Comparison of ENCODE assay signal across 1 cellular context in genomic region chr20:21053002-21053762, GRCh38.
TF ChIP-seq lines count a peak whose summit lies in the region.

No MANE protein-coding gene starts in this region.

TF ChIP-seq in HepG2, 621 proteins besides CTCF, POLR2A, EP300 and RAD21 (continued from another document and continues in another):
- no peak for TF ChIP-seq TIGD3 (CRISPR knock-in tag; IDR thresholded peaks at IDR 0.05; ENCODE audit: borderline replicate concordance)
- no peak for TF ChIP-seq ZNF687 (CRISPR knock-in tag; IDR thresholded peaks at IDR 0.05)
- no peak for TF ChIP-seq ZNF503 (CRISPR knock-in tag; IDR thresholded peaks at IDR 0.05)
- peak; percentile 63 for TF ChIP-seq ZMYM4 (CRISPR knock-in tag; IDR thresholded peaks at IDR 0.05)
- no peak for TF ChIP-seq CC2D1A (CRISPR knock-in tag; IDR thresholded peaks at IDR 0.05)
- TF ChIP-seq ZNF432 (CRISPR knock-in tag; IDR thresholded peaks at IDR 0.05; ENCODE audit: borderline replicate concordance) = no peak
- TF ChIP-seq DRAP1 (CRISPR knock-in tag; IDR thresholded peaks at IDR 0.05) = no peak; the same call in 1 of the 2 replicates
- TF ChIP-seq ATF7 (IDR thresholded peaks at IDR 0.05) = no peak
- TF ChIP-seq ATF7 (CRISPR knock-in tag; IDR thresholded peaks at IDR 0.05) = no peak
- TF ChIP-seq NFE2L1 (CRISPR knock-in tag; IDR thresholded peaks at IDR 0.05; ENCODE audit: borderline replicate concordance) = no peak
- peak; percentile 86 for TF ChIP-seq GATAD2A (CRISPR knock-in tag; IDR thresholded peaks at IDR 0.05)
- no peak; the same call in 1 of the 2 replicates for TF ChIP-seq SIX4 (CRISPR knock-in tag; IDR thresholded peaks at IDR 0.05)
- no peak for TF ChIP-seq HOMEZ (CRISPR knock-in tag; IDR thresholded peaks at IDR 0.05; ENCODE audit: low read depth)
- TF ChIP-seq ZNF850 (CRISPR knock-in tag; conservative IDR thresholded peaks at IDR 0.05) = no peak
- TF ChIP-seq FOXC1 (CRISPR knock-in tag; IDR thresholded peaks at IDR 0.05; ENCODE audit: borderline replicate concordance) = no peak; the same call in 1 of the 2 replicates
- TF ChIP-seq ETS1 (CRISPR knock-in tag; IDR thresholded peaks at IDR 0.05) = no peak
- TF ChIP-seq PITX1 (CRISPR knock-in tag; IDR thresholded peaks at IDR 0.05) = peak; percentile 100
- TF ChIP-seq ATAD3A (CRISPR knock-in tag; IDR thresholded peaks at IDR 0.05) = no peak
- TF ChIP-seq HNRNPL (IDR thresholded peaks at IDR 0.05; ENCODE audit: low read depth, low read length) = no peak
- TF ChIP-seq NFYB (CRISPR knock-in tag; IDR thresholded peaks at IDR 0.05) = no peak
- no peak for TF ChIP-seq SUZ12 (IDR thresholded peaks at IDR 0.05; ENCODE audit: low read depth, low read length)
- TF ChIP-seq ZBTB43 (CRISPR knock-in tag; conservative IDR thresholded peaks at IDR 0.05) = no peak
- TF ChIP-seq ZNF724P (CRISPR knock-in tag; IDR thresholded peaks at IDR 0.05; ENCODE audit: borderline replicate concordance) = no peak
- TF ChIP-seq ZSCAN29 (CRISPR knock-in tag; conservative IDR thresholded peaks at IDR 0.05) = no peak
- 0 out of 2 replicates have a peak, but pooled peaks have one; percentile 33 for TF ChIP-seq TP53 (CRISPR knock-in tag; conservative IDR thresholded peaks at IDR 0.05)
- TF ChIP-seq MTF1 (CRISPR knock-in tag; IDR thresholded peaks at IDR 0.05) = no peak
- TF ChIP-seq HOXA5 (CRISPR knock-in tag; IDR thresholded peaks at IDR 0.05) = no peak
- peak; percentile 80; the same call in 1 of the 2 replicates for TF ChIP-seq SOX5 (CRISPR knock-in tag; IDR thresholded peaks at IDR 0.05; ENCODE audit: borderline replicate concordance)
- TF ChIP-seq YEATS2 (CRISPR knock-in tag; IDR thresholded peaks at IDR 0.05; ENCODE audit: borderline replicate concordance) = no peak
- TF ChIP-seq ZFP91 (CRISPR knock-in tag; IDR thresholded peaks at IDR 0.05; ENCODE audit: borderline replicate concordance) = no peak
- no peak for TF ChIP-seq THYN1 (CRISPR knock-in tag; IDR thresholded peaks at IDR 0.05; ENCODE audit: borderline replicate concordance, low read depth)
- no peak for TF ChIP-seq ZNF17 (CRISPR knock-in tag; IDR thresholded peaks at IDR 0.05)
- TF ChIP-seq CHCHD3 (CRISPR knock-in tag; IDR thresholded peaks at IDR 0.05) = no peak
- TF ChIP-seq PCBP1 (IDR thresholded peaks at IDR 0.05; ENCODE audit: borderline replicate concordance, low read depth, low read length) = no peak
- no peak for TF ChIP-seq TBP (CRISPR knock-in tag; IDR thresholded peaks at IDR 0.05)
- no peak for TF ChIP-seq ZBTB4 (CRISPR knock-in tag; IDR thresholded peaks at IDR 0.05; ENCODE audit: borderline replicate concordance)
- TF ChIP-seq HOXA7 (CRISPR knock-in tag; IDR thresholded peaks at IDR 0.05) = no peak
- TF ChIP-seq ZNF703 (CRISPR knock-in tag; IDR thresholded peaks at IDR 0.05; ENCODE audit: borderline replicate concordance) = no peak
- TF ChIP-seq ZNF577 (CRISPR knock-in tag; IDR thresholded peaks at IDR 0.05; ENCODE audit: borderline replicate concordance, low read depth) = no peak
- TF ChIP-seq ZNF281 (CRISPR knock-in tag; IDR thresholded peaks at IDR 0.05; ENCODE audit: borderline replicate concordance) = peak; percentile 99
- TF ChIP-seq MIER3 (CRISPR knock-in tag; IDR thresholded peaks at IDR 0.05; ENCODE audit: borderline replicate concordance) = peak; percentile 52; the same call in 1 of the 2 replicates
- TF ChIP-seq CREM (IDR thresholded peaks at IDR 0.05) = peak; percentile 76; the same call in 1 of the 2 replicates
- no peak for TF ChIP-seq CREM (CRISPR knock-in tag; IDR thresholded peaks at IDR 0.05)
- TF ChIP-seq ZNF547 (CRISPR knock-in tag; IDR thresholded peaks at IDR 0.05) = no peak
